ENCODE assay signal across 1 cellular context in genomic region chr10:77925795-77926565, GRCh38.
TF ChIP-seq lines count a peak whose summit lies in the region.

No MANE protein-coding gene starts in this region.

TF ChIP-seq in HepG2, 621 proteins besides CTCF, POLR2A, EP300 and RAD21 (continued from another document):
- no peak for TF ChIP-seq ZNF296 (CRISPR knock-in tag; conservative IDR thresholded peaks at IDR 0.05)
- TF ChIP-seq HNRNPH1 (optimal IDR thresholded peaks at IDR 0.05; ENCODE audit: low read depth, low read length), result no peak
- TF ChIP-seq SNAPC5 (CRISPR knock-in tag; IDR thresholded peaks at IDR 0.05; ENCODE audit: borderline replicate concordance), result no peak
- TF ChIP-seq ZNF124 (CRISPR knock-in tag; IDR thresholded peaks at IDR 0.05), result no peak
- TF ChIP-seq, protein P1, sequence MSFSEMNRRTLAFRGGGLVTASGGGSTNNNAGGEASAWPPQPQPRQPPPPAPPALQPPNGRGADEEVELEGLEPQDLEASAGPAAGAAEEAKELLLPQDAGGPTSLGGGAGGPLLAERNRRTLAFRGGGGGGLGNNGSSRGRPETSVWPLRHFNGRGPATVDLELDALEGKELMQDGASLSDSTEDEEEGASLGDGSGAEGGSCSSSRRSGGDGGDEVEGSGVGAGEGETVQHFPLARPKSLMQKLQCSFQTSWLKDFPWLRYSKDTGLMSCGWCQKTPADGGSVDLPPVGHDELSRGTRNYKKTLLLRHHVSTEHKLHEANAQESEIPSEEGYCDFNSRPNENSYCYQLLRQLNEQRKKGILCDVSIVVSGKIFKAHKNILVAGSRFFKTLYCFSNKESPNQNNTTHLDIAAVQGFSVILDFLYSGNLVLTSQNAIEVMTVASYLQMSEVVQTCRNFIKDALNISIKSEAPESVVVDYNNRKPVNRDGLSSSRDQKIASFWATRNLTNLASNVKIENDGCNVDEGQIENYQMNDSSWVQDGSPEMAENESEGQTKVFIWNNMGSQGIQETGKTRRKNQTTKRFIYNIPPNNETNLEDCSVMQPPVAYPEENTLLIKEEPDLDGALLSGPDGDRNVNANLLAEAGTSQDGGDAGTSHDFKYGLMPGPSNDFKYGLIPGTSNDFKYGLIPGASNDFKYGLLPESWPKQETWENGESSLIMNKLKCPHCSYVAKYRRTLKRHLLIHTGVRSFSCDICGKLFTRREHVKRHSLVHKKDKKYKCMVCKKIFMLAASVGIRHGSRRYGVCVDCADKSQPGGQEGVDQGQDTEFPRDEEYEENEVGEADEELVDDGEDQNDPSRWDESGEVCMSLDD (CRISPR knock-in tag; IDR thresholded peaks at IDR 0.05; ENCODE audit: borderline replicate concordance), result 0 out of 2 replicates have a peak, but pooled peaks have one; percentile 35
- TF ChIP-seq ZNF383 (CRISPR knock-in tag; IDR thresholded peaks at IDR 0.05; ENCODE audit: borderline replicate concordance), result no peak
- 0 out of 2 replicates have a peak, but pooled peaks have one; percentile 37 for TF ChIP-seq NRL (CRISPR knock-in tag; IDR thresholded peaks at IDR 0.05; ENCODE audit: borderline replicate concordance)
- TF ChIP-seq ZNF276 (CRISPR knock-in tag; IDR thresholded peaks at IDR 0.05; ENCODE audit: low read depth), result 0 out of 2 replicates have a peak, but pooled peaks have one; percentile 45
- peak; percentile 27; the same call in 1 of the 2 replicates for TF ChIP-seq ZMYM4 (CRISPR knock-in tag; IDR thresholded peaks at IDR 0.05)
- 0 out of 2 replicates have a peak, but pooled peaks have one; percentile 34 for TF ChIP-seq DMAP1 (CRISPR knock-in tag; IDR thresholded peaks at IDR 0.05)
- TF ChIP-seq, protein P2, sequence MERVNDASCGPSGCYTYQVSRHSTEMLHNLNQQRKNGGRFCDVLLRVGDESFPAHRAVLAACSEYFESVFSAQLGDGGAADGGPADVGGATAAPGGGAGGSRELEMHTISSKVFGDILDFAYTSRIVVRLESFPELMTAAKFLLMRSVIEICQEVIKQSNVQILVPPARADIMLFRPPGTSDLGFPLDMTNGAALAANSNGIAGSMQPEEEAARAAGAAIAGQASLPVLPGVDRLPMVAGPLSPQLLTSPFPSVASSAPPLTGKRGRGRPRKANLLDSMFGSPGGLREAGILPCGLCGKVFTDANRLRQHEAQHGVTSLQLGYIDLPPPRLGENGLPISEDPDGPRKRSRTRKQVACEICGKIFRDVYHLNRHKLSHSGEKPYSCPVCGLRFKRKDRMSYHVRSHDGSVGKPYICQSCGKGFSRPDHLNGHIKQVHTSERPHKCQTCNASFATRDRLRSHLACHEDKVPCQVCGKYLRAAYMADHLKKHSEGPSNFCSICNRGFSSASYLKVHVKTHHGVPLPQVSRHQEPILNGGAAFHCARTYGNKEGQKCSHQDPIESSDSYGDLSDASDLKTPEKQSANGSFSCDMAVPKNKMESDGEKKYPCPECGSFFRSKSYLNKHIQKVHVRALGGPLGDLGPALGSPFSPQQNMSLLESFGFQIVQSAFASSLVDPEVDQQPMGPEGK (CRISPR knock-in tag; IDR thresholded peaks at IDR 0.05), result no peak
- TF ChIP-seq, protein P3, sequence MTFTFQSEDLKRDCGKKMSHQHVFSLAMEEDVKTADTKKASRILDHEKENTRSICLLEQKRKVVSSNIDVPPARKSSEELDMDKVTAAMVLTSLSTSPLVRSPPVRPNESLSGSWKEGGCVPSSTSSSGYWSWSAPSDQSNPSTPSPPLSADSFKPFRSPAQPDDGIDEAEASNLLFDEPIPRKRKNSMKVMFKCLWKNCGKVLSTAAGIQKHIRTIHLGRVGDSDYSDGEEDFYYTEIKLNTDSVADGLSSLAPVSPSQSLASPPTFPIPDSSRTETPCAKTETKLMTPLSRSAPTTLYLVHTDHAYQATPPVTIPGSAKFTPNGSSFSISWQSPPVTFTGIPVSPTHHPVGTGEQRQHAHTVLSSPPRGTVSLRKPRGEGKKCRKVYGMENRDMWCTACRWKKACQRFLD (CRISPR knock-in tag; IDR thresholded peaks at IDR 0.05; ENCODE audit: borderline replicate concordance), result peak; percentile 31; the same call in 1 of the 2 replicates
- TF ChIP-seq ZNF230 (CRISPR knock-in tag; IDR thresholded peaks at IDR 0.05), result 0 out of 2 replicates have a peak, but pooled peaks have one; percentile 40
- TF ChIP-seq RBFOX2 (IDR thresholded peaks at IDR 0.05; ENCODE audit: low read depth, low read length), result peak; percentile 70
- TF ChIP-seq BORCS8-MEF2B (CRISPR knock-in tag; IDR thresholded peaks at IDR 0.05), result peak; percentile 43
- TF ChIP-seq SKI (IDR thresholded peaks at IDR 0.05; ENCODE audit: partially characterized antibody), result no peak
- TF ChIP-seq, protein P4, sequence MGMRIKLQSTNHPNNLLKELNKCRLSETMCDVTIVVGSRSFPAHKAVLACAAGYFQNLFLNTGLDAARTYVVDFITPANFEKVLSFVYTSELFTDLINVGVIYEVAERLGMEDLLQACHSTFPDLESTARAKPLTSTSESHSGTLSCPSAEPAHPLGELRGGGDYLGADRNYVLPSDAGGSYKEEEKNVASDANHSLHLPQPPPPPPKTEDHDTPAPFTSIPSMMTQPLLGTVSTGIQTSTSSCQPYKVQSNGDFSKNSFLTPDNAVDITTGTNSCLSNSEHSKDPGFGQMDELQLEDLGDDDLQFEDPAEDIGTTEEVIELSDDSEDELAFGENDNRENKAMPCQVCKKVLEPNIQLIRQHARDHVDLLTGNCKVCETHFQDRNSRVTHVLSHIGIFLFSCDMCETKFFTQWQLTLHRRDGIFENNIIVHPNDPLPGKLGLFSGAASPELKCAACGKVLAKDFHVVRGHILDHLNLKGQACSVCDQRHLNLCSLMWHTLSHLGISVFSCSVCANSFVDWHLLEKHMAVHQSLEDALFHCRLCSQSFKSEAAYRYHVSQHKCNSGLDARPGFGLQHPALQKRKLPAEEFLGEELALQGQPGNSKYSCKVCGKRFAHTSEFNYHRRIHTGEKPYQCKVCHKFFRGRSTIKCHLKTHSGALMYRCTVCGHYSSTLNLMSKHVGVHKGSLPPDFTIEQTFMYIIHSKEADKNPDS (CRISPR knock-in tag; IDR thresholded peaks at IDR 0.05), result no peak
- TF ChIP-seq MAX (IDR thresholded peaks at IDR 0.05), result peak; percentile 47; the same call in 1 of the 2 replicates
- no peak for TF ChIP-seq ZNF564 (CRISPR knock-in tag; IDR thresholded peaks at IDR 0.05)
- TF ChIP-seq ZNF552 (CRISPR knock-in tag; IDR thresholded peaks at IDR 0.05; ENCODE audit: borderline replicate concordance), result no peak
- 0 out of 2 replicates have a peak, but pooled peaks have one; percentile 12 for TF ChIP-seq SAP130 (CRISPR knock-in tag; IDR thresholded peaks at IDR 0.05; ENCODE audit: low read depth)
- no peak; the same call in 1 of the 2 replicates for TF ChIP-seq ZNF670 (CRISPR knock-in tag; IDR thresholded peaks at IDR 0.05; ENCODE audit: borderline replicate concordance)
- 0 out of 2 replicates have a peak, but pooled peaks have one; percentile 24 for TF ChIP-seq ZMYM2 (CRISPR knock-in tag; IDR thresholded peaks at IDR 0.05)
